Comparison of ENCODE assay signal across 8 cellular contexts in genomic region chr7:39948932-39949928, GRCh38. TPM values are rescaled to one million over a fixed set of nuclear protein-coding genes. Genes with fewer than 3 reads are reported as not detected.
DNase-seq lines count a peak whose midpoint lies in the region; ATAC-seq and TF ChIP-seq lines count a peak whose summit lies in the region.

No MANE protein-coding gene starts in this region.

- CTCF ChIA-PET in BJ (lab: Yijun Ruan, JAX), result interaction anchor here (0.6 to 1.9 kb wide), 5 partner anchors 9 to 185 kb away, joined by 3 to 7 read pairs (median 4); partner anchors contain the start of genes MPLKIP and SUGCT

- peak; percentile 18; the same call in 1 of the 2 replicates for TF ChIP-seq CTCF in BJ (IDR thresholded peaks at IDR 0.05; ENCODE audit: insufficient read depth, low read depth, low read length)
- TF ChIP-seq CTCF in kidney epithelial cell (IDR thresholded peaks at IDR 0.05; ENCODE audit: insufficient read depth, low read length, poor library complexity, severe bottlenecking), result no peak

- peak overlapping the region; percentile 93 for H3K27ac ChIP-seq in cingulate gyrus (ENCODE audit: low read depth, low read length)

- H3K27me3 ChIP-seq in BJ (ENCODE audit: control insufficient read depth, insufficient read depth, low read length) (no peaks in the 10 kb centered on the region), kidney epithelial cell (ENCODE audit: control insufficient read depth, insufficient read depth, low read length) (no peaks in the 10 kb centered on the region)

- H3K36me3 ChIP-seq in BJ (ENCODE audit: control insufficient read depth, insufficient read depth, low read length) (no peaks in the 10 kb centered on the region), kidney epithelial cell (ENCODE audit: control insufficient read depth, insufficient read depth, low read length) (no peaks in the 10 kb centered on the region)

- peak; percentile 65 for ATAC-seq in HG03457 (IDR thresholded peaks at IDR 0.05; ENCODE audit: unreplicated experiment)

- peak overlapping the region; percentile 65 for H3K4me3 ChIP-seq in BJ (ENCODE audit: low read depth, low read length)
- peak overlapping the region; percentile 67 for H3K4me3 ChIP-seq in kidney epithelial cell (ENCODE audit: low read depth, low read length)

- DNase-seq in BJ (ENCODE audit: low read depth), result peak; percentile 99
- peak; percentile 84 for DNase-seq in GM19240 (ENCODE audit: insufficient read length, low spot score)
- DNase-seq in NCI-H524 (lab: John Stamatoyannopoulos, UW), result peak; percentile 98
- DNase-seq in activated CD4-positive, alpha-beta T cell treated with anti-CD3 and anti-CD28 coated beads for 4 hours, result peak; percentile 96
- peak; percentile 97 for DNase-seq in kidney epithelial cell (ENCODE audit: low read depth)
- peak; percentile 98 for DNase-seq in stimulated activated CD4-positive, alpha-beta T cell treated with anti-CD3 and anti-CD28 coated beads, Interleukin-15, amount 100 ng/mL, for 24 hours

- POLR2A ChIA-PET in BJ (lab: Charles Lee), result interaction anchor here (0.7 kb wide), 1 partner anchor 17 kb away, joined by 12 read pairs; no protein-coding TSS in a partner anchor

RNA-seq across cellular contexts. Expression of gene CDK13, which starts 0.8 kb away (rescaled TPM):
- 24.1 and 27.3 TPM in 2 replicates for polyA plus RNA-seq in BJ (2011; rRNA removed)
- 30.5 and 38.2 TPM in 2 replicates for polyA minus RNA-seq in BJ (2011; rRNA and poly(A)+ RNA removed)
- 49.4 and 49.8 TPM in 2 replicates for total RNA-seq in kidney epithelial cell

Comparison
In these comparisons a context has a peak if more than half of its experiments do, and no peak if none do; other contexts are left out.
1. Peak in every context shown above with its lines: DNase-seq, ATAC-seq, H3K4me3 ChIP-seq and H3K27ac ChIP-seq.